ENCODE assay signal across 1 cellular context in the genomic region with DNA sequence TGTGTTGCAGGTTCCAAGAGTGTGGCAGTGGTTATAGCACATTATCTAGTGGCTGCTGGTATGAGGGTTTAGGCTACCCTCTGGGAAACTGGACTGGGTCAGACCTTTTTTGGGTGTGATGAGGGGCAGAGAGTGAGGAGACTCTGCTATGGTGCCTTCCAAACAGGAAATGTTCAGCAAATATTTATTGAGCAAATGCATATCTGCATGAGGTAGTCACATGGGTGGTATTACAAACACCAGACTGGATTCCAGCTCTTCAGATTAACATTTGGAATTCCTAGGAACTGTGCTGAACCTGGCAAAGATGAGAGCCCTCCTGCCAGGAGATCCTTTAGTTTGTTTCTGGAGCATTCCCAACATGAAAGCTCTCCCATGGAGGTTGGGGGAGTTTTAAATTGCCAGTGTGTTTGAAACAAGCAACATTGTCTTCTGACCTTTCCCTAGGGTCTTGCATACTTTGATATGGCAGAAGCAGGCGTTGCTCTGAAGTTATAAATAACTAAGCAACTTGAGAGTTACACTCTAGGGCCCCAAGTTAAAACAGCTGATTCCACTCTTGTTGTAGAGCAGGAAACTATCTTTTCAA.
TF ChIP-seq lines count a peak whose summit lies in the region.

No MANE protein-coding gene starts in this region.

TF ChIP-seq in HepG2, 621 proteins besides CTCF, POLR2A, EP300 and RAD21 (continued from another document):
- peak; percentile 63 for TF ChIP-seq FOXP4 (CRISPR knock-in tag; IDR thresholded peaks at IDR 0.05)
- 0 out of 2 replicates have a peak, but pooled peaks have one; percentile 34 for TF ChIP-seq HOMEZ (CRISPR knock-in tag; IDR thresholded peaks at IDR 0.05; ENCODE audit: low read depth)
